In the genomic region with DNA sequence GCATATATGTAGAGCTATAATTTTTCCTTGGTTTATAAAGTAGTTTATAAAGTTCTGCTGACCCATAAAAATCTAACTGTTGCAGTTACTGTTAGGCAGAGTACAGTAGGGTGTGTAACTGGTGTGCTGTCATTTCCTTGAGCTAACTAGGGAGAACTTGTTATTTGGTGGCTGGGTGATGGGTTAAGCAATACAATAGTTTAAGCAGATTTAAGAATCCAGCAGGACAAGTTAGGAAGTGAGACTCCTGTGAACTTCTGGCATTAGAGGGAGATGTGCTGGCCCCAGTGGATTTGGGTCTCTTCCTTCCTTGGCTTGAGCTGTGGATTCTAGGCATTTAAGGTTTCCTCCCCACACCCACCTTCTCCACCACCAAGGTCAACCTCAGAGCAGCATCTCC, we compare ENCODE assay signal across 24 cellular contexts.
"Had no signal": no experiment of that assay in that cellular context is flagged by ENCODE, and none has a peak within 500 bp of the region (broad histone marks: within the 10 kb centered on the region; RNA-seq: fewer than 3 reads in every experiment).

No MANE protein-coding gene starts in this region.

- H3K79me2 ChIP-seq: hepatocyte had no signal

- H2AFZ ChIP-seq: hepatocyte had no signal

- ATAC-seq: activated CD8-positive, alpha-beta memory T cell treated with anti-CD3 and anti-CD28 coated beads, Interleukin-2, amount 10 ng/mL, durations not matched to agents 7 days and 5 days; body of pancreas; psoas muscle; stimulated activated memory B cell treated with anti-CD40 and anti-IgM and Interleukin-4, amounts not matched to agents 10 μg/mL and 1 μg/mL and 100 μg/mL, for 72 hours; upper lobe of right lung had no signal

- H3K27ac Mint-ChIP-seq: activated CD8-positive, alpha-beta memory T cell treated with anti-CD3 and anti-CD28 coated beads, Interleukin-2, amount 10 ng/mL, durations not matched to agents 7 days and 5 days; activated naive CD8-positive, alpha-beta T cell treated with anti-CD3 and anti-CD28 coated beads, Interleukin-2, amount 10 ng/mL, durations not matched to agents 7 days and 5 days; stimulated activated memory B cell treated with anti-CD40 and anti-IgM and Interleukin-4, amounts not matched to agents 10 μg/mL and 1 μg/mL and 100 μg/mL, for 72 hours had no signal

- H3K36me3 Mint-ChIP-seq: activated CD8-positive, alpha-beta memory T cell treated with anti-CD3 and anti-CD28 coated beads, Interleukin-2, amount 10 ng/mL, durations not matched to agents 7 days and 5 days; activated naive CD8-positive, alpha-beta T cell treated with anti-CD3 and anti-CD28 coated beads, Interleukin-2, amount 10 ng/mL, durations not matched to agents 7 days and 5 days; stimulated activated memory B cell treated with anti-CD40 and anti-IgM and Interleukin-4, amounts not matched to agents 10 μg/mL and 1 μg/mL and 100 μg/mL, for 72 hours had no signal

- DNase-seq: activated CD4-positive, alpha-beta T cell treated with anti-CD3 and anti-CD28 coated beads for 1 hour; activated CD4-positive, alpha-beta T cell treated with anti-CD3 and anti-CD28 coated beads, Interleukin-2, amount 50 U/mL, for 48 hours; activated CD8-positive, alpha-beta memory T cell treated with anti-CD3 and anti-CD28 coated beads, Interleukin-2, amount 10 ng/mL, durations not matched to agents 7 days and 5 days; activated naive CD8-positive, alpha-beta T cell treated with anti-CD3 and anti-CD28 coated beads, Interleukin-2, amount 10 ng/mL, durations not matched to agents 7 days and 5 days; amygdala; body of pancreas; colonic mucosa; erythroblast; islet precursor cell; midbrain; psoas muscle; sigmoid colon; spleen; stimulated activated CD4-positive, alpha-beta T cell treated with anti-CD3 and anti-CD28 coated beads, Interleukin-4, amount 100 ng/mL, for 4 hours; SW 1271; T-helper 2 cell; upper lobe of right lung; WERI-Rb-1 had no signal

- H3K4me1 Mint-ChIP-seq: activated CD8-positive, alpha-beta memory T cell treated with anti-CD3 and anti-CD28 coated beads, Interleukin-2, amount 10 ng/mL, durations not matched to agents 7 days and 5 days; activated naive CD8-positive, alpha-beta T cell treated with anti-CD3 and anti-CD28 coated beads, Interleukin-2, amount 10 ng/mL, durations not matched to agents 7 days and 5 days; central memory CD8-positive, alpha-beta T cell; stimulated activated memory B cell treated with anti-CD40 and anti-IgM and Interleukin-4, amounts not matched to agents 10 μg/mL and 1 μg/mL and 100 μg/mL, for 72 hours had no signal

- H3K9me3 ChIP-seq: body of pancreas, colonic mucosa, psoas muscle, sigmoid colon, spleen, thoracic aorta, upper lobe of right lung had no signal

- H3K4me2 ChIP-seq: hepatocyte had no signal

- H3K4me1 ChIP-seq: body of pancreas, colonic mucosa, spleen, upper lobe of right lung had no signal

- H3K4me3 ChIP-seq: body of pancreas, colonic mucosa, hepatocyte, lung, psoas muscle, sigmoid colon, spleen, thoracic aorta, upper lobe of right lung had no signal

- H3K4me3 Mint-ChIP-seq: activated CD8-positive, alpha-beta memory T cell treated with anti-CD3 and anti-CD28 coated beads, Interleukin-2, amount 10 ng/mL, durations not matched to agents 7 days and 5 days; activated naive CD8-positive, alpha-beta T cell treated with anti-CD3 and anti-CD28 coated beads, Interleukin-2, amount 10 ng/mL, durations not matched to agents 7 days and 5 days; central memory CD8-positive, alpha-beta T cell; neural crest cell; stimulated activated memory B cell treated with anti-CD40 and anti-IgM and Interleukin-4, amounts not matched to agents 10 μg/mL and 1 μg/mL and 100 μg/mL, for 72 hours had no signal

- H3K27ac ChIP-seq: body of pancreas, colonic mucosa, hepatocyte, psoas muscle, sigmoid colon, spleen, thoracic aorta, upper lobe of right lung, WERI-Rb-1 had no signal

- H3K36me3 ChIP-seq: colonic mucosa, sigmoid colon, spleen, thoracic aorta, upper lobe of right lung, WERI-Rb-1 had no signal

- H3K9me3 Mint-ChIP-seq: activated naive CD8-positive, alpha-beta T cell treated with anti-CD3 and anti-CD28 coated beads, Interleukin-2, amount 10 ng/mL, durations not matched to agents 7 days and 5 days; central memory CD8-positive, alpha-beta T cell; stimulated activated memory B cell treated with anti-CD40 and anti-IgM and Interleukin-4, amounts not matched to agents 10 μg/mL and 1 μg/mL and 100 μg/mL, for 72 hours had no signal

- H3K27me3 Mint-ChIP-seq: activated CD8-positive, alpha-beta memory T cell treated with anti-CD3 and anti-CD28 coated beads, Interleukin-2, amount 10 ng/mL, durations not matched to agents 7 days and 5 days; activated naive CD8-positive, alpha-beta T cell treated with anti-CD3 and anti-CD28 coated beads, Interleukin-2, amount 10 ng/mL, durations not matched to agents 7 days and 5 days; central memory CD8-positive, alpha-beta T cell; stimulated activated memory B cell treated with anti-CD40 and anti-IgM and Interleukin-4, amounts not matched to agents 10 μg/mL and 1 μg/mL and 100 μg/mL, for 72 hours had no signal

- H3K27me3 ChIP-seq: body of pancreas, colonic mucosa, hepatocyte, sigmoid colon, upper lobe of right lung had no signal
